4 cellular contexts compared by ENCODE assay signal in the genomic region with DNA sequence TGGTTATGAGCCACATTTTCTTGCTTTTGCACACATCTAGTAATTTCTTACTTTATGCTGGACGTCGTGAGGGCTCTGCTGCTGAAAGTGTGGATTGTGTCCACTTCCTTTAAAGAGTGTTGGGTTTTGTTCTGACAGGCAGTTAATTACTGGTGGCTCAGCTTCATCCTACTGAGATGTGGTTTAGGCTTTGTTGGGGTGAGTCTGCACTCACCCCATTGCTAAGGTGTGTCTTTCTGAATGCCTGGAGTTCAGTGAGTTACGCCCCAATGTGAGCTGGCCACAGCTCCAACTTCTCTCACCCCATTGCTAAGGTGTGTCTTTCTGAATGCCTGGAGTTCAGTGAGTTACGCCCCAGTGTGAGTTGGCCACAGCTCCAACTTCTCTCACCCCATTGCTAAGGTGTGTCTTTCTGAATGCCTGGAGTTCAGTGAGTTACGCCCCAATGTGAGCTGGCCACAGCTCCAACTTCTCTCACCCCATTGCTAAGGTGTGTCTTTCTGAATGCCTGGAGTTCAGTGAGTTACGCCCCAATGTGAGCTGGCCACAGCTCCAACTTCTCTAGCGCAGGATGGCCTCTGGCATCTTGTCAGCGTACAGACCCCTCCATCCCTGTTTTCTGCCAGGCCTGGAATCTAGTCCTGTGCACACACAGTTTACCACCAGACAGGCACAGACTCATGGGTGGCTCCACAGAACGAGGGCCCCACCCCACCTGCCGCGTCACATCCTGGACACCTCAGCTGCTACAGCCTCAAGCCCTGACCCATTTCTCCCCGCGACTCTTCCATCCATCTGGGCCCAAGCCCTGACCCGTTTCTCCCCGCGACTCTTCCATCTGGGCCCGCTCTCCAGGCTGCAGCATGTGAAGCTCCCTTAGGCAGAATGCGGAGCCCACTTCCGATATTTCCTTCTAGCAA. TPM values are rescaled to one million over a fixed set of nuclear protein-coding genes. Genes with fewer than 3 reads are reported as not detected.
"Had no signal": no experiment of that assay in that cellular context is flagged by ENCODE, and none has a peak within 500 bp of the region (broad histone marks: within the 10 kb centered on the region; RNA-seq: fewer than 3 reads in every experiment).

No MANE protein-coding gene starts in this region.

RNA-seq across cellular contexts. Expression of gene CFAP46, which starts 39.5 kb away (rescaled TPM):
- total RNA-seq: activated T-helper 17 cell treated with anti-CD3 and anti-CD28 coated beads, Interleukin-2, amount 50 U/mL, for 72 hours; myocyte; T-cell; transverse colon had no signal
